ENCODE assay signal across 20 cellular contexts in the genomic region with DNA sequence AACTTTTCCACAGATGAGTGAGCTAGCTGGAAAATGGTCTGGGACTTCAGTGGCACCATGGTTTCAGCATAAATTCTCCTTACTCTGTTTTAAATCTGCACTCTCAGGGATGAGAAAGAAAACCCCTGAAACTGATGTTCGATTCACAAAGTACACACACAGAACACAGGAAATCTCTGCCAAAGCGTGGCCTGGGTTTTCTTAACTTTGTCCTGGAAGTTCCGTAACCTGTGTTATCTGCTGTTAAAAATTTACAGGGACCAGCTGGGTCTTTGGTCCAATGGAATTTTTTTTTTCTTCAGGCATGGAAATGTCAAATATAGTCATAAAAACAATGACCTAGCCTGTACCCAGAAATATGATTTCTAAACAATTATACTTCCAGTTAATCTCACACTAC. TPM values are rescaled to one million over a fixed set of nuclear protein-coding genes. Genes with fewer than 3 reads are reported as not detected.
A peak's percentile ranks its signal among the peaks of the same experiment; 100 is the strongest.
DNase-seq lines count a peak whose midpoint lies in the region; ATAC-seq and TF ChIP-seq lines count a peak whose summit lies in the region.
"Had no signal": no experiment of that assay in that cellular context is flagged by ENCODE, and none has a peak within 500 bp of the region (broad histone marks: within the 10 kb centered on the region; RNA-seq: fewer than 3 reads in every experiment).

No MANE protein-coding gene starts in this region.

- POLR2A ChIA-PET in CD4-positive, alpha-beta T cell (lab: Charles Lee), result interaction anchor here (0.6 to 9.6 kb wide), 7 partner anchors 12 to 487 kb away, joined by 3 to 259 read pairs (median 6); no protein-coding TSS in a partner anchor

- peak overlapping the region; percentile 96 for H3K27ac Mint-ChIP-seq in CD4-positive, alpha-beta T cell
- H3K27ac Mint-ChIP-seq in nephron, result peak overlapping the region; percentile 10 to 84 (median 61)

- peaks cover 78% of the 10 kb centered on the region for H3K36me3 Mint-ChIP-seq in CD4-positive, alpha-beta T cell (ENCODE audit: low read depth)
- H3K36me3 Mint-ChIP-seq in nephron (ENCODE audit: low read depth), result no peaks in the 10 kb centered on the region

- no peaks in the 10 kb centered on the region for H3K9me3 Mint-ChIP-seq in CD4-positive, alpha-beta T cell
- H3K9me3 Mint-ChIP-seq in nephron, result peaks cover 2% of the 10 kb centered on the region

- H3K79me2 ChIP-seq in hepatocyte, result no peaks in the 10 kb centered on the region

- intact Hi-C loops in CD4-positive, alpha-beta T cell (cut with DNase I, micrococcal nuclease), result no loop called here
- intact Hi-C loops in breast epithelium (cut with DNase I; ENCODE audit: low total_unique reads), result no loop called here
- intact Hi-C loops in cardiac septum (cut with DNase I), result no loop called here

- no peak for TF ChIP-seq POLR2A in breast epithelium (IDR thresholded peaks at IDR 0.05)

- H3K4me1 Mint-ChIP-seq in CD4-positive, alpha-beta T cell (ENCODE audit: low read depth), result peaks cover 89% of the 10 kb centered on the region
- peaks cover 51% of the 10 kb centered on the region for H3K4me1 Mint-ChIP-seq in nephron

- H3K4me2 ChIP-seq in hepatocyte, result peak overlapping the region; percentile 59

- peak overlapping the region; percentile 42 for H3K4me3 Mint-ChIP-seq in CD4-positive, alpha-beta T cell
- H3K4me3 Mint-ChIP-seq in nephron, result no peak overlapping the region

- ATAC-seq in CD4-positive, alpha-beta T cell (ENCODE audit: poor library complexity), result no peak
- ATAC-seq: left ventricle myocardium superior had no signal

- H3K27ac ChIP-seq in CD4-positive, alpha-beta T cell (ENCODE audit: low read depth, low read length), result no peak overlapping the region
- H3K27ac ChIP-seq in hepatocyte (peak overlapping the region; percentile 77), breast epithelium (no peak overlapping the region)
- H3K27ac ChIP-seq: GM23248, right atrium auricular region had no signal

- H3K36me3 ChIP-seq in hepatocyte (replicated peaks; ENCODE audit: insufficient read depth, low read depth) (no peaks in the 10 kb centered on the region), breast epithelium (no peaks in the 10 kb centered on the region)
- H3K36me3 ChIP-seq: right atrium auricular region had no signal

- peak overlapping the region; percentile 24 for H2AFZ ChIP-seq in hepatocyte
- H2AFZ ChIP-seq: GM23248 had no signal

- no peak for DNase-seq in CD4-positive, alpha-beta T cell
- DNase-seq in HuH-7 (ENCODE audit: low spot score) (peak; percentile 25), hepatocyte (ENCODE audit: low spot score) (peak; percentile 42), breast epithelium (ENCODE audit: low spot score in 2 of 2) (no peak), SHP77 treated with DMSO at 0.1 percent for 48 hours (lab: John Stamatoyannopoulos, UW) (no peak), cardiac septum (ENCODE audit: low spot score) (no peak)
- DNase-seq: activated CD4-positive, alpha-beta T cell treated with anti-CD3 and anti-CD28 coated beads for 1 hour; dermis blood vessel endothelial cell; DND-41; GM23248; head of caudate nucleus; KG1; left ventricle myocardium superior; NCI-H1694; NCI-H82; occipital lobe; stimulated activated CD4-positive, alpha-beta T cell treated with anti-CD3 and anti-CD28 coated beads, Interleukin-15, amount 100 ng/mL, for 24 hours; SW 1271 had no signal

- no peaks in the 10 kb centered on the region for H3K27me3 ChIP-seq in CD4-positive, alpha-beta T cell (ENCODE audit: control insufficient read depth, insufficient read depth, low read length)
- H3K27me3 ChIP-seq in hepatocyte, result no peaks in the 10 kb centered on the region
- no peaks in the 10 kb centered on the region for H3K27me3 ChIP-seq in breast epithelium
- H3K27me3 ChIP-seq: right atrium auricular region had no signal

- H3K9me3 ChIP-seq in CD4-positive, alpha-beta T cell (ENCODE audit: control insufficient read depth, low read length), result no peaks in the 10 kb centered on the region
- H3K9me3 ChIP-seq in hepatocyte (ENCODE audit: low read depth) (no peaks in the 10 kb centered on the region), breast epithelium (no peaks in the 10 kb centered on the region)
- H3K9me3 ChIP-seq: right atrium auricular region had no signal

- TF ChIP-seq CTCF in CD4-positive, alpha-beta T cell (IDR thresholded peaks at IDR 0.05), result no peak
- TF ChIP-seq CTCF in hepatocyte (IDR thresholded peaks at IDR 0.05; ENCODE audit: poor library complexity), result no peak
- no peak for TF ChIP-seq CTCF in nephron (IDR thresholded peaks at IDR 0.05; ENCODE audit: unreplicated experiment in 3 of 3)
- no peak for TF ChIP-seq CTCF in breast epithelium (IDR thresholded peaks at IDR 0.05)

- no peaks in the 10 kb centered on the region for H3K9me2 ChIP-seq in hepatocyte (replicated peaks; ENCODE audit: insufficient read depth)

- CTCF ChIA-PET in CD4-positive, alpha-beta T cell (lab: Charles Lee), result interaction anchor here (7.3 kb wide), 1 partner anchor 32 kb away, joined by 47 read pairs; no protein-coding TSS in a partner anchor

- H4K20me1 ChIP-seq in hepatocyte (ENCODE audit: insufficient read depth, poor library complexity, severe bottlenecking), result no peaks in the 10 kb centered on the region

- no peak overlapping the region for H3K4me3 ChIP-seq in hepatocyte
- no peak overlapping the region for H3K4me3 ChIP-seq in breast epithelium
- H3K4me3 ChIP-seq: GM23248, right atrium auricular region had no signal

- H3K4me1 ChIP-seq in hepatocyte (ENCODE audit: insufficient read depth) (peaks cover 27% of the 10 kb centered on the region), breast epithelium (no peaks in the 10 kb centered on the region)

- WGBS in hepatocyte (ENCODE audit: low lambda C conversion rate, missing lambda C conversion rate), result 34% methylated on average over 3 of the region's 3 CpGs

- H3K27me3 Mint-ChIP-seq in CD4-positive, alpha-beta T cell, result no peaks in the 10 kb centered on the region
- H3K27me3 Mint-ChIP-seq in nephron (ENCODE audit: low read depth), result peaks cover 8% of the 10 kb centered on the region

RNA-seq across cellular contexts. Expression of a gene that starts 7.3 kb away (rescaled TPM):
- 10 to 100 TPM; 44.1 to 47.8 TPM for total RNA-seq in CD4-positive, alpha-beta T cell
- total RNA-seq in hepatocyte (1.6 and 5.8 TPM in 2 replicates), breast epithelium (1 to 10 TPM; 1.1 to 2.9 (median 2.9) TPM), cardiac septum (not detected)
- 1.5 and 3.4 TPM in 2 replicates for polyA plus RNA-seq in hepatocyte
- total RNA-seq: dermis blood vessel endothelial cell, GM23248 had no signal
- polyA plus RNA-seq: GM23248 had no signal

Comparison
In these comparisons a context has a peak if more than half of its experiments do, and no peak if none do; other contexts are left out.
1. DNase-seq: peak in HuH-7 (single experiment) and hepatocyte (single experiment); none in CD4-positive, alpha-beta T cell (0 of 10), breast epithelium (0 of 2), SHP77 treated with DMSO at 0.1 percent for 48 hours (single experiment) and cardiac septum (single experiment).